ENCODE assay signal across 10 cellular contexts in genomic region chr6:37739618-37740017, GRCh38.
"Had no signal": no experiment of that assay in that cellular context is flagged by ENCODE, and none has a peak within 500 bp of the region (broad histone marks: within the 10 kb centered on the region; RNA-seq: fewer than 3 reads in every experiment).

No MANE protein-coding gene starts in this region.

- DNase-seq: GM23248, GOT3, H7, HFFc6, KG1 had no signal

- H3K27ac ChIP-seq: GM23248, HL-60 had no signal

- H3K4me3 ChIP-seq: GM23248, HAP-1, K562 had no signal

- ATAC-seq: HCT116, K562 had no signal

- H3K9me3 Mint-ChIP-seq: HFFc6, IgD-negative memory B cell had no signal

- H2AFZ ChIP-seq: GM23248 had no signal

- H3K9ac ChIP-seq: GM23248 had no signal

- H3K4me3 Mint-ChIP-seq: HFFc6, IgD-negative memory B cell had no signal

- H3K9me3 ChIP-seq: HAP-1 had no signal

- H3K36me3 ChIP-seq: HAP-1 had no signal

- FAIRE-seq: K562 had no signal

- H3K27ac Mint-ChIP-seq: HFFc6, IgD-negative memory B cell had no signal

- H3K4me1 ChIP-seq: HAP-1 had no signal
